In the genomic region with DNA sequence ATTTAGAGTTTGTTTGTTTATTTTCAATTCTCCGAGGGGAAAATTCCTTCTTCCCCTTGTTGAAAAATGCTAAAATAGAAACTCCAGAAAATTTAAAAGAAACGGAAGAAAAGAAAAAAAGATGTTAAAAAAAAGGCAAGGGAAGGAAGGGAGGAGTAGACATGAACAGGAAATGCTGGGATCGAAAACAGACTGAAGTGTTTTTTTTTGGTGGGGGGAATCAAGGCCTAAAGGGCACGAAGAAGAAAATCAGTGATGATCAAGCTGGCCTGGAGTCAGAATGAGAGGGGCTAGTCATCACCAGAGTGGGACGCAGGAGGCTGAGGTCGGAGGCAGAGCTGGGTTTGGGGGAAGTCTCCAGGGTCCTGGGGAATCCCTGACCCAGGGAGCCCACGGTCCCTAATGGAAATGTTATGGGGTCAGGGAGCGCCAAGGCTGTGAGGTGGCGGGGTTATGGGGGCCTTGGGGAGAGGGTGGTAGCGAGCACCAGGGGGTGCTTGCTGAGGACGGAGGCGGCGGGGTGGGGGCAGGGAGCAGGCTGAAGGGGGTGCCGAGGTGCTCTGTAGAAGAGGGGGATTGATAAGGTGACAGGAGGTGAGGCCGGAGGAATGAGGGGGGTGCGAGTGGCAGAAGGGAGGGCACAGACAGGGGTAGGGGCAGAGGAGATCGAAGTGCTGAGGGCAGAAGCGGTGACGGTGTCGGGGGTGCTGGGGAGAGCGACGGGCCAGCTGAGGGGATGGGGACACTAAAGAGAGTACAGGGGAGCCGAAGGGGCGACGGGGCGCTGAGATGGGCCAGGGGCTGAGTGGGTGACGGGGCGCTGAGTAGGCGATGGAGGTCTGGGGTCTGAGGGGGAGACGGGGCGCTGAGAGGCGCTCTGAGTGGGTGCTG, we compare ENCODE assay signal across 1 cellular context.
TF ChIP-seq lines count a peak whose summit lies in the region.

No MANE protein-coding gene starts in this region.

TF ChIP-seq in K562, 482 proteins besides CTCF, POLR2A, EP300 and RAD21 (continued from another document):
- TF ChIP-seq, protein P1, sequence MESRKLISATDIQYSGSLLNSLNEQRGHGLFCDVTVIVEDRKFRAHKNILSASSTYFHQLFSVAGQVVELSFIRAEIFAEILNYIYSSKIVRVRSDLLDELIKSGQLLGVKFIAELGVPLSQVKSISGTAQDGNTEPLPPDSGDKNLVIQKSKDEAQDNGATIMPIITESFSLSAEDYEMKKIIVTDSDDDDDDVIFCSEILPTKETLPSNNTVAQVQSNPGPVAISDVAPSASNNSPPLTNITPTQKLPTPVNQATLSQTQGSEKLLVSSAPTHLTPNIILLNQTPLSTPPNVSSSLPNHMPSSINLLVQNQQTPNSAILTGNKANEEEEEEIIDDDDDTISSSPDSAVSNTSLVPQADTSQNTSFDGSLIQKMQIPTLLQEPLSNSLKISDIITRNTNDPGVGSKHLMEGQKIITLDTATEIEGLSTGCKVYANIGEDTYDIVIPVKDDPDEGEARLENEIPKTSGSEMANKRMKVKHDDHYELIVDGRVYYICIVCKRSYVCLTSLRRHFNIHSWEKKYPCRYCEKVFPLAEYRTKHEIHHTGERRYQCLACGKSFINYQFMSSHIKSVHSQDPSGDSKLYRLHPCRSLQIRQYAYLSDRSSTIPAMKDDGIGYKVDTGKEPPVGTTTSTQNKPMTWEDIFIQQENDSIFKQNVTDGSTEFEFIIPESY (CRISPR knock-in tag; IDR thresholded peaks at IDR 0.05): no peak
- TF ChIP-seq FOXP1 (CRISPR knock-in tag; IDR thresholded peaks at IDR 0.05): no peak
- no peak for TF ChIP-seq ZBTB2 (IDR thresholded peaks at IDR 0.05)
- no peak for TF ChIP-seq FOXO4 (CRISPR knock-in tag; IDR thresholded peaks at IDR 0.05)
- no peak for TF ChIP-seq ZNF561 (CRISPR knock-in tag; conservative IDR thresholded peaks at IDR 0.05)
- TF ChIP-seq NRF1 (conservative IDR thresholded peaks at IDR 0.05 in 1 of 2, IDR thresholded peaks at IDR 0.05 in 1 of 2): peak in 1 of 2 experiments; percentile 44; a peak in 1 of 4 replicates
- TF ChIP-seq CHD4 (IDR thresholded peaks at IDR 0.05; ENCODE audit: insufficient read depth, insufficient replicate concordance, low read depth, low read length, poor library complexity, severe bottlenecking): no peak
- TF ChIP-seq SMAD1 (IDR thresholded peaks at IDR 0.05; ENCODE audit: low read depth, low read length, partially characterized antibody): no peak
- TF ChIP-seq ZNF445 (CRISPR knock-in tag; IDR thresholded peaks at IDR 0.05; ENCODE audit: low read depth): no peak
- TF ChIP-seq SIN3B (IDR thresholded peaks at IDR 0.05; ENCODE audit: low read depth): no peak
- TF ChIP-seq GTF2E2 (tag; IDR thresholded peaks at IDR 0.05): no peak
- no peak for TF ChIP-seq ZNF253 (CRISPR knock-in tag; conservative IDR thresholded peaks at IDR 0.05)
- TF ChIP-seq PRMT5 (CRISPR knock-in tag; IDR thresholded peaks at IDR 0.05): no peak
